In the genomic region with DNA sequence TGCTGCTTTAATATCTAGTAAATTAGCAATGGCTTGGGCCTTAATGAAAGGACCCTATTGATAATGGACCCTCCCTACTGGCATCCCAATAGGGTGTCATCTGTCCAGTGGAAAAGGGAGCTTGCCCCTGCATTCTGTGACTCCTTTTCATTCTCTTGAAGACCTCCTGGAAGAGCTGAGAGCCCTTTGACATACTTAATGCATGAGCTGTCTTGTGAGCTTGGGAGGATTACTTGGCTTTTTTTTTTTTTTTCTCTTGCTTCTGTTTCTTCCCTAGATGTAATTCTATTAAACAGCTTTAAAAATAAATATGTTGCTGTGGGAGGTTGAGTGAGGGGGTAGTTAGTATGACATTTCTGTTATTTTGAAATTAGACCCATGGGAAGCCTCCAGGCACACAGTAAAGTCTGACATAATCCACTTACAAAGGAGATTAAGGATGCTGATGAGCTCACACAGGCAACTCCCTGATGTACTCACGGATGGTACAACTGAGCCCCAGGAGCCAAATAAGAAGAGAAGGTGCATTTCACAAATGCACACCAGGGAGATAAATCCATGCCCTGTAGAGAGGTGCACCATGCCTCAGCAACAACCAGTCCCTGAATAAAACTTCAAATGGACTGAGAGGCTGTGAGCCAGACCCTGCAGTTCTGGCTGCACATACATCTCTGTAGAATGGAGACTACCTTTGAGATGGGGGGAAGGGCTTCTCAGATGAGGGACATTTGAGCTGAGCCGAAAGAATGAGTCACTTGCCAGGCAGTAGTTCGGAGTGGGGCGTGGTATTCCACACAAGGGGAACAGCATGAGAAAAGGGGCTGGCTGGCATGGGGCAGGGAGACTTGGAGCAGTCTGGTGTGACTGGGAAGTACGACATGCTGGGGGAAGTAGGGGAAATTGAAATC, we compare ENCODE assay signal across 13 cellular contexts.
DNase-seq lines count a peak whose midpoint lies in the region; ATAC-seq and TF ChIP-seq lines count a peak whose summit lies in the region.
"Had no signal": no experiment of that assay in that cellular context is flagged by ENCODE, and none has a peak within 500 bp of the region (broad histone marks: within the 10 kb centered on the region; RNA-seq: fewer than 3 reads in every experiment).

No MANE protein-coding gene starts in this region.

- ATAC-seq in Right ventricle myocardium inferior (peak; percentile 58), WTC11 (peak; percentile 44; the same call in 1 of the 2 replicates), GM21390 (IDR thresholded peaks at IDR 0.05; ENCODE audit: unreplicated experiment) (no peak)
- ATAC-seq in activated CD8-positive, alpha-beta T cell treated with anti-CD3 and anti-CD28 coated beads for 36 hours, result no peak
- ATAC-seq: stimulated activated effector memory CD8-positive, alpha-beta T cell treated with anti-CD3 and anti-CD28 coated beads, Interleukin-12 subunit alpha, Interleukin-12 subunit beta, amount 100 ng/mL, for 72 hours had no signal

- no peak overlapping the region for H3K27ac Mint-ChIP-seq in WTC11
- no peak overlapping the region for H3K27ac Mint-ChIP-seq in activated CD8-positive, alpha-beta T cell treated with anti-CD3 and anti-CD28 coated beads for 36 hours
- H3K27ac Mint-ChIP-seq in activated T-helper 1 cell treated with anti-CD3 and anti-CD28 coated beads, Interleukin-12 subunit alpha, Interleukin-12 subunit beta, Interleukin-2, Interleukin-4 antibody, amounts not matched to agents 30 ng/mL and 10 ng/mL and 1 ng/mL, durations not matched to agents 14 hours and 24 hours and 36 hours, result no peak overlapping the region
- H3K27ac Mint-ChIP-seq: activated naive CD8-positive, alpha-beta T cell treated with anti-CD3 and anti-CD28 coated beads, Interleukin-2, amount 10 ng/mL, durations not matched to agents 7 days and 5 days; progenitor cell of endocrine pancreas; stimulated activated effector memory CD8-positive, alpha-beta T cell treated with anti-CD3 and anti-CD28 coated beads, Interleukin-12 subunit alpha, Interleukin-12 subunit beta, amount 100 ng/mL, for 72 hours had no signal

- no peak for DNase-seq in Right ventricle myocardium inferior (ENCODE audit: missing footprints)
- DNase-seq in cardiac septum (ENCODE audit: low spot score), result no peak
- DNase-seq in WTC11 (ENCODE audit: low spot score), result no peak
- peak; percentile 44 for DNase-seq in iPS-NIHi7 (ENCODE audit: extremely low spot score)
- DNase-seq in T-helper 1 cell, result no peak
- DNase-seq in activated CD8-positive, alpha-beta T cell treated with anti-CD3 and anti-CD28 coated beads for 36 hours, result no peak
- no peak for DNase-seq in activated T-helper 1 cell treated with anti-CD3 and anti-CD28 coated beads, Interleukin-12 subunit alpha, Interleukin-12 subunit beta, Interleukin-2, Interleukin-4 antibody, amounts not matched to agents 30 ng/mL and 10 ng/mL and 1 ng/mL, durations not matched to agents 14 hours and 24 hours and 36 hours (ENCODE audit: low spot score)
- DNase-seq: activated naive CD8-positive, alpha-beta T cell treated with anti-CD3 and anti-CD28 coated beads, Interleukin-2, amount 10 ng/mL, durations not matched to agents 7 days and 5 days; hippocampal formation; NCI-H1417 treated with DMSO at 0.1 percent for 48 hours had no signal

- no peaks in the 10 kb centered on the region for H3K36me3 Mint-ChIP-seq in WTC11
- H3K36me3 Mint-ChIP-seq in activated CD8-positive, alpha-beta T cell treated with anti-CD3 and anti-CD28 coated beads for 36 hours (ENCODE audit: low read depth), result no peaks in the 10 kb centered on the region
- H3K36me3 Mint-ChIP-seq in activated T-helper 1 cell treated with anti-CD3 and anti-CD28 coated beads, Interleukin-12 subunit alpha, Interleukin-12 subunit beta, Interleukin-2, Interleukin-4 antibody, amounts not matched to agents 30 ng/mL and 10 ng/mL and 1 ng/mL, durations not matched to agents 14 hours and 24 hours and 36 hours (ENCODE audit: low read depth), result no peaks in the 10 kb centered on the region
- H3K36me3 Mint-ChIP-seq: activated naive CD8-positive, alpha-beta T cell treated with anti-CD3 and anti-CD28 coated beads, Interleukin-2, amount 10 ng/mL, durations not matched to agents 7 days and 5 days; stimulated activated effector memory CD8-positive, alpha-beta T cell treated with anti-CD3 and anti-CD28 coated beads, Interleukin-12 subunit alpha, Interleukin-12 subunit beta, amount 100 ng/mL, for 72 hours had no signal

- H3K4me1 Mint-ChIP-seq in WTC11, result peaks cover 20% of the 10 kb centered on the region
- H3K4me1 Mint-ChIP-seq in activated CD8-positive, alpha-beta T cell treated with anti-CD3 and anti-CD28 coated beads for 36 hours (ENCODE audit: low read depth), result peaks cover 5% of the 10 kb centered on the region
- no peaks in the 10 kb centered on the region for H3K4me1 Mint-ChIP-seq in activated T-helper 1 cell treated with anti-CD3 and anti-CD28 coated beads, Interleukin-12 subunit alpha, Interleukin-12 subunit beta, Interleukin-2, Interleukin-4 antibody, amounts not matched to agents 30 ng/mL and 10 ng/mL and 1 ng/mL, durations not matched to agents 14 hours and 24 hours and 36 hours (ENCODE audit: low read depth)
- H3K4me1 Mint-ChIP-seq: stimulated activated effector memory CD8-positive, alpha-beta T cell treated with anti-CD3 and anti-CD28 coated beads, Interleukin-12 subunit alpha, Interleukin-12 subunit beta, amount 100 ng/mL, for 72 hours had no signal

- no peak for TF ChIP-seq CTCF in WTC11 (IDR thresholded peaks at IDR 0.05)
- TF ChIP-seq CTCF in activated CD8-positive, alpha-beta T cell treated with anti-CD3 and anti-CD28 coated beads for 36 hours (IDR thresholded peaks at IDR 0.05), result no peak

- CTCF ChIA-PET in WTC11 (lab: Charles Lee), result interaction anchor here (0.8 to 1.2 kb wide), 2 partner anchors 9 to 19 kb away, joined by 4 to 5 read pairs; no protein-coding TSS in a partner anchor
- CTCF ChIA-PET in activated CD8-positive, alpha-beta T cell treated with anti-CD3 and anti-CD28 coated beads for 36 hours (lab: Charles Lee), result interaction anchor here (1.2 kb wide), 1 partner anchor 10 kb away, joined by 3 read pairs; no protein-coding TSS in a partner anchor

- peaks cover 24% of the 10 kb centered on the region for H3K9me3 Mint-ChIP-seq in WTC11
- H3K9me3 Mint-ChIP-seq in activated CD8-positive, alpha-beta T cell treated with anti-CD3 and anti-CD28 coated beads for 36 hours, result peaks cover 4% of the 10 kb centered on the region
- no peaks in the 10 kb centered on the region for H3K9me3 Mint-ChIP-seq in activated T-helper 1 cell treated with anti-CD3 and anti-CD28 coated beads, Interleukin-12 subunit alpha, Interleukin-12 subunit beta, Interleukin-2, Interleukin-4 antibody, amounts not matched to agents 30 ng/mL and 10 ng/mL and 1 ng/mL, durations not matched to agents 14 hours and 24 hours and 36 hours
- H3K9me3 Mint-ChIP-seq: stimulated activated effector memory CD8-positive, alpha-beta T cell treated with anti-CD3 and anti-CD28 coated beads, Interleukin-12 subunit alpha, Interleukin-12 subunit beta, amount 100 ng/mL, for 72 hours had no signal

- POLR2A ChIA-PET in WTC11 (lab: Charles Lee), result no interaction called here
- POLR2A ChIA-PET in activated CD8-positive, alpha-beta T cell treated with anti-CD3 and anti-CD28 coated beads for 36 hours (lab: Charles Lee), result no interaction called here

- H3K4me3 Mint-ChIP-seq in WTC11, result no peak overlapping the region
- H3K4me3 Mint-ChIP-seq in activated CD8-positive, alpha-beta T cell treated with anti-CD3 and anti-CD28 coated beads for 36 hours, result no peak overlapping the region
- no peak overlapping the region for H3K4me3 Mint-ChIP-seq in activated T-helper 1 cell treated with anti-CD3 and anti-CD28 coated beads, Interleukin-12 subunit alpha, Interleukin-12 subunit beta, Interleukin-2, Interleukin-4 antibody, amounts not matched to agents 30 ng/mL and 10 ng/mL and 1 ng/mL, durations not matched to agents 14 hours and 24 hours and 36 hours
- H3K4me3 Mint-ChIP-seq: activated naive CD8-positive, alpha-beta T cell treated with anti-CD3 and anti-CD28 coated beads, Interleukin-2, amount 10 ng/mL, durations not matched to agents 7 days and 5 days; stimulated activated effector memory CD8-positive, alpha-beta T cell treated with anti-CD3 and anti-CD28 coated beads, Interleukin-12 subunit alpha, Interleukin-12 subunit beta, amount 100 ng/mL, for 72 hours had no signal

- intact Hi-C loops in Right ventricle myocardium inferior (cut with DNase I) (no loop called here), cardiac septum (cut with DNase I) (no loop called here)
- intact Hi-C loops in activated CD8-positive, alpha-beta T cell treated with anti-CD3 and anti-CD28 coated beads for 36 hours (cut with micrococcal nuclease), result no loop called here
- intact Hi-C loops in activated T-helper 1 cell treated with anti-CD3 and anti-CD28 coated beads, Interleukin-12 subunit alpha, Interleukin-12 subunit beta, Interleukin-2, Interleukin-4 antibody, amounts not matched to agents 30 ng/mL and 10 ng/mL and 1 ng/mL, durations not matched to agents 14 hours and 24 hours and 36 hours (cut with micrococcal nuclease), result no loop called here

- no peaks in the 10 kb centered on the region for H3K27me3 Mint-ChIP-seq in WTC11 (ENCODE audit: low read depth)
- peaks cover 6% of the 10 kb centered on the region for H3K27me3 Mint-ChIP-seq in activated CD8-positive, alpha-beta T cell treated with anti-CD3 and anti-CD28 coated beads for 36 hours
- peaks cover 3% of the 10 kb centered on the region for H3K27me3 Mint-ChIP-seq in activated T-helper 1 cell treated with anti-CD3 and anti-CD28 coated beads, Interleukin-12 subunit alpha, Interleukin-12 subunit beta, Interleukin-2, Interleukin-4 antibody, amounts not matched to agents 30 ng/mL and 10 ng/mL and 1 ng/mL, durations not matched to agents 14 hours and 24 hours and 36 hours (ENCODE audit: insufficient read depth)

TF ChIP-seq in WTC11, 78 proteins besides CTCF, POLR2A, EP300 and RAD21 (continues in another document):
- TF ChIP-seq CREB1 (CRISPR knock-in tag; IDR thresholded peaks at IDR 0.05) (no peak), NFE2L1 (CRISPR knock-in tag; IDR thresholded peaks at IDR 0.05) (no peak)

Comparison
In these comparisons a context has a peak if more than half of its experiments do, and no peak if none do; other contexts are left out.
1. ATAC-seq: peak in Right ventricle myocardium inferior (single experiment) and WTC11 (single experiment); none in GM21390 (single experiment) and activated CD8-positive, alpha-beta T cell treated with anti-CD3 and anti-CD28 coated beads for 36 hours (single experiment).